ENCODE assay signal across 10 cellular contexts in the genomic region with DNA sequence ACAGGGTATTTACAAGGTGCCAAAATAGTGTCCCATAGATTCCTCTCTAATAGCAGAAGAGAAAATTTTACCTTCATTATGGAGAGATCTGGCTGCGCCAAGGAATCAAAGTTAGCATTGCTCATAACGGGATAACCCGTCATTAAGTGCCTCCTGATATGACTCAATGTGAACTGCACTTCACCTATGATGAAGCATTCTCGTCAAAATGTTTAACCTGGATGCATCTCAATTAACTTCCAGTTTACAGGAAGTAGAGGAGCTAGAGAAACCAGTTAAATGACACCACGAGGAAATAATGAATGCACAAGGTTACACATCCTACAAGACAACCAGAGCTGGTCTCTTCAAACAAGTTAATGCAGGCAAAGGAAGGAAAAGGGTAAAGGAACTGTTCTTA. TPM values are rescaled to one million over a fixed set of nuclear protein-coding genes. Genes with fewer than 3 reads are reported as not detected.
A peak's percentile ranks its signal among the peaks of the same experiment; 100 is the strongest.
DNase-seq lines count a peak whose midpoint lies in the region; ATAC-seq and TF ChIP-seq lines count a peak whose summit lies in the region.
"Had no signal": no experiment of that assay in that cellular context is flagged by ENCODE, and none has a peak within 500 bp of the region (broad histone marks: within the 10 kb centered on the region; RNA-seq: fewer than 3 reads in every experiment).

No MANE protein-coding gene starts in this region.

- 78% methylated on average over 5 of the region's 5 CpGs for WGBS in mammary epithelial cell (ENCODE audit: low coverage, missing lambda C conversion rate)
- 63 to 76% methylated on average over 5 of the region's 5 CpGs for WGBS in transverse colon (ENCODE audit: low coverage in 1 of 2), 2 donors
- WGBS in stomach, 5 donors, result 63 to 75% (median 69%) methylated on average over 5 of the region's 5 CpGs
- WGBS in thyroid gland, 2 donors, result 82 to 87% methylated on average over 5 of the region's 5 CpGs

- H3K9ac ChIP-seq in mammary epithelial cell (ENCODE audit: insufficient read depth, low read length), result no peak overlapping the region

- no peaks in the 10 kb centered on the region for H3K9me3 ChIP-seq in mammary epithelial cell (replicated peaks; ENCODE audit: insufficient read depth, low read length)
- H3K9me3 ChIP-seq in transverse colon, result no peaks in the 10 kb centered on the region
- H3K9me3 ChIP-seq in stomach, result no peaks in the 10 kb centered on the region
- no peaks in the 10 kb centered on the region for H3K9me3 ChIP-seq in thyroid gland

- DNase-seq in GM10266 (ENCODE audit: extremely low spot score) (peak; percentile 23), mammary epithelial cell (peak; percentile 81), transverse colon (no peak), stomach (no peak), SIG-M5 (lab: John Stamatoyannopoulos, UW) (no peak), thyroid gland (no peak)
- DNase-seq: activated gamma-delta T cell treated with Interleukin-2 at 50 U/mL for 16 hours, occipital lobe had no signal

- H3K36me3 ChIP-seq in mammary epithelial cell (ENCODE audit: insufficient read depth, low read length) (peaks cover 4% of the 10 kb centered on the region), transverse colon (no peaks in the 10 kb centered on the region), stomach (peaks cover 0 to 27% (median 9%) of the 10 kb centered on the region in 4 donors), thyroid gland (no peaks in the 10 kb centered on the region)

- H4K20me1 ChIP-seq in mammary epithelial cell (ENCODE audit: insufficient read depth, low read length), result peaks cover 3% of the 10 kb centered on the region

- CTCF ChIA-PET in mammary epithelial cell (lab: Charles Lee; ENCODE audit: low non-redundant PET), result no interaction called here

- H3K27me3 ChIP-seq in mammary epithelial cell (ENCODE audit: insufficient read depth, low read length), result no peaks in the 10 kb centered on the region
- H3K27me3 ChIP-seq in transverse colon, result no peaks in the 10 kb centered on the region
- no peaks in the 10 kb centered on the region for H3K27me3 ChIP-seq in stomach
- H3K27me3 ChIP-seq in thyroid gland, result no peaks in the 10 kb centered on the region

- H3K4me3 ChIP-seq in mammary epithelial cell (replicated peaks in 1 of 3; ENCODE audit: insufficient read depth in 1 of 3, low read depth in 2 of 3, low read length in 3 of 3), result no peak overlapping the region
- H3K4me3 ChIP-seq in transverse colon, result no peak overlapping the region
- H3K4me3 ChIP-seq in stomach, result no peak overlapping the region
- no peak overlapping the region for H3K4me3 ChIP-seq in thyroid gland (replicated peaks in 1 of 3)

- no TSS peak for BruUV-seq in mammary epithelial cell (replicated peaks; lab: Mats Ljungman, UMichigan)

- H2AFZ ChIP-seq in mammary epithelial cell (ENCODE audit: low read depth, low read length), result no peak overlapping the region

- TF ChIP-seq POLR2A in transverse colon (IDR thresholded peaks at IDR 0.05) (no peak), stomach (IDR thresholded peaks at IDR 0.05) (no peak), thyroid gland (IDR thresholded peaks at IDR 0.05) (no peak)

- TF ChIP-seq EP300 in transverse colon (IDR thresholded peaks at IDR 0.05; ENCODE audit: low read depth) (no peak), stomach (IDR thresholded peaks at IDR 0.05) (no peak)

- dilution Hi-C loops in mammary epithelial cell (cut with HindIII; ENCODE audit: low sequenced_read_pairs), result loop anchor here (5.0 kb wide), 2 partner anchors 63 to 67 kb away; no protein-coding TSS in a partner anchor

- TF ChIP-seq CTCF in GM10266 (IDR thresholded peaks at IDR 0.05; ENCODE audit: control insufficient read depth, insufficient read depth, low read depth, missing control alignments) (no peak), mammary epithelial cell (conservative IDR thresholded peaks at IDR 0.05 in 1 of 2, IDR thresholded peaks at IDR 0.05 in 1 of 2; ENCODE audit: extremely low read depth in 1 of 2, insufficient read depth in 1 of 2, low read depth in 1 of 2, low read length in 2 of 2) (no peak), transverse colon (IDR thresholded peaks at IDR 0.05) (no peak), stomach (IDR thresholded peaks at IDR 0.05) (no peak), thyroid gland (IDR thresholded peaks at IDR 0.05) (no peak)

- peaks cover 93% of the 10 kb centered on the region for H3K79me2 ChIP-seq in mammary epithelial cell (ENCODE audit: insufficient read depth, low read length)

- peak; percentile 87 for ATAC-seq in GM19452 (IDR thresholded peaks at IDR 0.05; ENCODE audit: unreplicated experiment)
- peak; percentile 60 for ATAC-seq in HG03196 (IDR thresholded peaks at IDR 0.05; ENCODE audit: unreplicated experiment)

- in situ Hi-C loops in mammary epithelial cell (cut with MboI; ENCODE audit: low sequenced_read_pairs in 2 of 2) (no loop called here), transverse colon (cut with MboI; ENCODE audit: low pct_ligation_motif_present in 1 of 4, low pct_unique_long_range_greater_than_20kb in 1 of 4, low sequenced_read_pairs in 3 of 4) (no loop called here)

- H3K27ac ChIP-seq in mammary epithelial cell (ENCODE audit: insufficient read depth, low read depth, low read length), result no peak overlapping the region
- no peak overlapping the region for H3K27ac ChIP-seq in transverse colon
- peak overlapping the region in 1 of 5 donors; percentile 24 for H3K27ac ChIP-seq in stomach
- H3K27ac ChIP-seq in thyroid gland, result no peak overlapping the region

- H3K4me1 ChIP-seq in mammary epithelial cell (ENCODE audit: insufficient read depth, low read length), result peaks cover 11% of the 10 kb centered on the region
- H3K4me1 ChIP-seq in transverse colon, result peaks cover 0 to 23% (median 3%) of the 10 kb centered on the region in 4 donors
- peaks cover 39 to 90% (median 61%) of the 10 kb centered on the region in 4 donors for H3K4me1 ChIP-seq in stomach
- H3K4me1 ChIP-seq in thyroid gland, result peaks cover 0 to 6% of the 10 kb centered on the region in 2 donors

- no peak overlapping the region for H3K4me2 ChIP-seq in mammary epithelial cell (ENCODE audit: insufficient read depth, low read depth, low read length)

- intact Hi-C loops in mammary epithelial cell (cut with micrococcal nuclease) (loop anchor here (5.0 kb wide), 1 partner anchor 42 kb away; no protein-coding TSS in a partner anchor), transverse colon (cut with DNase I; ENCODE audit: low total_unique reads) (no loop called here), stomach (cut with DNase I; ENCODE audit: low total_unique reads) (no loop called here), thyroid gland (cut with DNase I) (no loop called here)

RNA-seq across cellular contexts. Expression of gene FBXW11, which starts 17.2 kb away (rescaled TPM):
- total RNA-seq in mammary epithelial cell (10 to 100 TPM; 39.2 to 62.0 TPM), transverse colon (10 to 100 TPM; 22.8 to 44.8 (median 40.3) TPM), stomach (100 to 1,000 TPM in 3 of 5 donors, 10 to 100 TPM in 1, 1 to 10 TPM in 1; 4.3 to 117 (median 101) TPM), thyroid gland (10 to 100 TPM; 61.3 to 76.6 (median 70.2) TPM)
- polyA plus RNA-seq in mammary epithelial cell (21.2 TPM), stomach (10 to 100 TPM in 2 of 3 donors, 1 to 10 TPM in 1; 9.0 to 29.3 (median 19.9) TPM)
- polyA minus RNA-seq in mammary epithelial cell, result 61.3 TPM

Comparison
In these comparisons a context has a peak if more than half of its experiments do, and no peak if none do; other contexts are left out.
1. DNase-seq: peak in GM10266 (single experiment) and mammary epithelial cell (single experiment); none in transverse colon (single experiment), stomach (single experiment), SIG-M5 (single experiment) and thyroid gland (0 of 2).